ENCODE assay signal across 22 cellular contexts in genomic region chr1:87154351-87154750, GRCh38.
DNase-seq lines count a peak whose midpoint lies in the region; ATAC-seq, FAIRE-seq and TF ChIP-seq lines count a peak whose summit lies in the region.
"Had no signal": no experiment of that assay in that cellular context is flagged by ENCODE, and none has a peak within 500 bp of the region (broad histone marks: within the 10 kb centered on the region; RNA-seq: fewer than 3 reads in every experiment).

No MANE protein-coding gene starts in this region.

- intact Hi-C loops in GM12878 (cut with micrococcal nuclease; ENCODE audit: unreplicated experiment) (loop anchor here (5.0 to 10.0 kb wide), 5 partner anchors 138 to 798 kb away; partner anchors contain the start of gene LMO4), sigmoid colon (cut with DNase I) (loop anchor here (5.0 kb wide), 1 partner anchor 178 kb away; no protein-coding TSS in a partner anchor)

- H3K4me3 Mint-ChIP-seq in neural crest cell, result peak overlapping the region; percentile 20
- H3K4me3 Mint-ChIP-seq: CD4-positive, alpha-beta T cell; IgD-negative memory B cell had no signal

- peak overlapping the region; percentile 91 for H3K27ac Mint-ChIP-seq in neural crest cell (ENCODE audit: unreplicated experiment)
- H3K27ac Mint-ChIP-seq: CD4-positive, alpha-beta T cell; IgD-negative memory B cell had no signal

- in situ Hi-C loops in GM12878 (cut with MboI), result no loop called here

- no peaks in the 10 kb centered on the region for H3K27me3 Mint-ChIP-seq in neural crest cell (ENCODE audit: low read depth)

- H3K36me3 Mint-ChIP-seq in neural crest cell (ENCODE audit: low read depth), result no peaks in the 10 kb centered on the region
- H3K36me3 Mint-ChIP-seq: IgD-negative memory B cell had no signal

- BruUV-seq in GM12878 (replicated peaks; lab: Mats Ljungman, UMichigan), result no TSS peak

- H3K79me2 ChIP-seq in GM12878 (ENCODE audit: control insufficient read depth, insufficient read depth, low read length), result no peaks in the 10 kb centered on the region

- DNase-seq in NCI-H146 (lab: John Stamatoyannopoulos, UW) (peak; percentile 8), NCI-H146 treated with DMSO at 0.1 percent for 48 hours (lab: John Stamatoyannopoulos, UW; ENCODE audit: unreplicated experiment) (no peak), NCI-H510A treated with DMSO at 0.1 percent for 48 hours (lab: John Stamatoyannopoulos, UW) (peak; percentile 25), GM12878 (ENCODE audit: low read depth, low spot score) (no peak), neural crest cell (ENCODE audit: low read depth, low spot score) (no peak), NCI-H1048 (lab: John Stamatoyannopoulos, UW) (no peak), sigmoid colon (no peak), NCI-H2107 (lab: John Stamatoyannopoulos, UW) (no peak)
- DNase-seq: activated CD4-positive, alpha-beta T cell treated with anti-CD3 and anti-CD28 coated beads, Interleukin-2, amount 50 U/mL, for 4 hours; activated naive CD4-positive, alpha-beta T cell; amniotic stem cell; CD4-positive, alpha-beta T cell; cerebellar nuclear complex; DMS79 treated with DMSO at 0.1 percent for 48 hours; effector CD4-positive, alpha-beta T cell; left ventricle myocardium inferior; MM.1S; NCI-H226; T-helper 1 cell; WERI-Rb-1 had no signal

- H3K27ac ChIP-seq in GM12878 (ENCODE audit: control insufficient read depth, insufficient read depth) (no peak overlapping the region), sigmoid colon (no peak overlapping the region)
- H3K27ac ChIP-seq: HL-60, WERI-Rb-1 had no signal

- no peaks in the 10 kb centered on the region for H3K36me3 ChIP-seq in GM12878 (ENCODE audit: control insufficient read depth in 2 of 2, insufficient read depth in 2 of 2, low read length in 1 of 2)
- no peaks in the 10 kb centered on the region for H3K36me3 ChIP-seq in sigmoid colon
- H3K36me3 ChIP-seq: left ventricle myocardium inferior, WERI-Rb-1 had no signal

- H3K4me1 Mint-ChIP-seq in neural crest cell, result peaks cover 59% of the 10 kb centered on the region

- H3K9ac ChIP-seq in GM12878 (ENCODE audit: control insufficient read depth, insufficient read depth, low read length), result no peak overlapping the region

- peaks cover 17% of the 10 kb centered on the region for H3K4me1 ChIP-seq in GM12878 (ENCODE audit: control insufficient read depth, insufficient read depth, low read length)
- H3K4me1 ChIP-seq in sigmoid colon, result peaks cover 0 to 17% (median 5%) of the 10 kb centered on the region in 4 donors

- H3K27me3 ChIP-seq in GM12878 (replicated peaks in 1 of 2; ENCODE audit: control insufficient read depth in 2 of 2, insufficient read depth in 2 of 2, low read length in 1 of 2) (no peaks in the 10 kb centered on the region), sigmoid colon (no peaks in the 10 kb centered on the region)

- TF ChIP-seq POLR2A in GM12878 (IDR thresholded peaks at IDR 0.05; ENCODE audit: low read depth, low read length) (no peak), sigmoid colon (IDR thresholded peaks at IDR 0.05) (no peak)

- ATAC-seq in GM12878, result peak; percentile 39

- no peaks in the 10 kb centered on the region for H3K9me3 Mint-ChIP-seq in neural crest cell
- H3K9me3 Mint-ChIP-seq: CD4-positive, alpha-beta T cell; IgD-negative memory B cell had no signal

- no peak for TF ChIP-seq CTCF in GM12878 (IDR thresholded peaks at IDR 0.05 in 2 of 3, conservative IDR thresholded peaks at IDR 0.05 in 1 of 3; ENCODE audit: control insufficient read depth in 2 of 3, extremely low read depth in 1 of 3, insufficient read depth in 1 of 3, low read depth in 3 of 3, low read length in 3 of 3)
- TF ChIP-seq CTCF in neural crest cell (conservative IDR thresholded peaks at IDR 0.05), result no peak
- no peak for TF ChIP-seq CTCF in sigmoid colon (IDR thresholded peaks at IDR 0.05)

- 42% methylated on average over 10 of the region's 10 CpGs for WGBS in GM12878 (ENCODE audit: insufficient coverage, insufficient replicate concordance, low lambda C conversion rate, missing lambda C conversion rate)
- 83 to 87% methylated on average over 10 of the region's 10 CpGs for WGBS in sigmoid colon, 2 donors

- no peak for FAIRE-seq in GM12878 (lab: Jason Lieb, UNC)

- H3K9me3 ChIP-seq in GM12878 (replicated peaks; ENCODE audit: control insufficient read depth, insufficient read depth, low read length) (no peaks in the 10 kb centered on the region), sigmoid colon (no peaks in the 10 kb centered on the region)
- H3K9me3 ChIP-seq: left ventricle myocardium inferior had no signal

- POLR2A ChIA-PET in GM12878 (lab: Charles Lee), result interaction anchor here (0.6 to 1.2 kb wide), 4 partner anchors 48 to 1696 kb away, joined by 3 to 6 read pairs (median 3); partner anchors contain the start of gene LMO4

- RAD21 ChIA-PET in GM12878 (lab: Charles Lee; ENCODE audit: unreplicated experiment), result interaction anchor here (1.0 to 1.7 kb wide), 6 partner anchors 21 to 177 kb away, joined by 3 to 5 read pairs (median 3); no protein-coding TSS in a partner anchor

- no peak overlapping the region for H3K4me2 ChIP-seq in GM12878 (ENCODE audit: control insufficient read depth, insufficient read depth)

- SMC1A ChIA-PET in GM12878 (lab: Charles Lee; ENCODE audit: uncharacterized antibody, unreplicated experiment), result interaction anchor here (1.3 to 4.5 kb wide), 7 partner anchors 18 to 181 kb away, joined by 3 to 25 read pairs (median 4); no protein-coding TSS in a partner anchor

- TF ChIP-seq RAD21 in GM12878 (IDR thresholded peaks at IDR 0.05; ENCODE audit: insufficient read depth, low read depth, low read length), result no peak

- TF ChIP-seq EP300 in GM12878 (IDR thresholded peaks at IDR 0.05; ENCODE audit: borderline replicate concordance in 1 of 2, control insufficient read depth in 1 of 2, low read depth in 2 of 2, low read length in 2 of 2) (peak; percentile 30 to 57; a peak in 2 of 4 replicates), sigmoid colon (IDR thresholded peaks at IDR 0.05) (no peak)

- H4K20me1 ChIP-seq in GM12878 (ENCODE audit: control insufficient read depth, insufficient read depth), result no peaks in the 10 kb centered on the region

- no peak overlapping the region for H3K4me3 ChIP-seq in GM12878
- H3K4me3 ChIP-seq in sigmoid colon, result no peak overlapping the region
- H3K4me3 ChIP-seq: left ventricle myocardium inferior had no signal

- CTCF ChIA-PET in GM12878 (lab: Yijun Ruan, JAX), result interaction anchor here (0.8 to 1.6 kb wide), 4 partner anchors 49 to 140 kb away, joined by 3 to 9 read pairs (median 4); no protein-coding TSS in a partner anchor

- H2AFZ ChIP-seq in GM12878 (ENCODE audit: control insufficient read depth, low read depth, low read length), result no peak overlapping the region

TF ChIP-seq in GM12878, 131 proteins besides CTCF, POLR2A, EP300 and RAD21 (continues in another document):
- TF ChIP-seq KAT2A (conservative IDR thresholded peaks at IDR 0.05; ENCODE audit: control insufficient read depth, low read depth, low read length) (no peak), MLLT1 (IDR thresholded peaks at IDR 0.05) (peak; percentile 43; the same call in 1 of the 2 replicates), ATF7 (IDR thresholded peaks at IDR 0.05; ENCODE audit: low read depth) (peak; percentile 51; the same call in 1 of the 2 replicates), KDM1A (IDR thresholded peaks at IDR 0.05; ENCODE audit: borderline replicate concordance) (no peak), ZNF687 (IDR thresholded peaks at IDR 0.05) (peak; percentile 52; the same call in 1 of the 2 replicates), HDGF (IDR thresholded peaks at IDR 0.05) (0 out of 2 replicates have a peak, but pooled peaks have one; percentile 24), CHD2 (IDR thresholded peaks at IDR 0.05; ENCODE audit: borderline replicate concordance, low read depth, low read length) (peak; percentile 31; the same call in 1 of the 2 replicates), IKZF2 (IDR thresholded peaks at IDR 0.05) (peak in 1 of 2 experiments; percentile 27; a peak in 2 of 4 replicates), EED (IDR thresholded peaks at IDR 0.05; ENCODE audit: low read depth) (no peak), RAD51 (IDR thresholded peaks at IDR 0.05) (peak; percentile 65; the same call in 1 of the 2 replicates)

Comparison
In these comparisons a context has a peak if more than half of its experiments do, and no peak if none do; other contexts are left out.
1. DNase-seq: peak in NCI-H146 (single experiment) and NCI-H510A treated with DMSO at 0.1 percent for 48 hours (single experiment); none in NCI-H146 treated with DMSO at 0.1 percent for 48 hours (single experiment), GM12878 (single experiment), neural crest cell (single experiment), NCI-H1048 (single experiment), sigmoid colon (single experiment) and NCI-H2107 (single experiment).